In the genomic region with DNA sequence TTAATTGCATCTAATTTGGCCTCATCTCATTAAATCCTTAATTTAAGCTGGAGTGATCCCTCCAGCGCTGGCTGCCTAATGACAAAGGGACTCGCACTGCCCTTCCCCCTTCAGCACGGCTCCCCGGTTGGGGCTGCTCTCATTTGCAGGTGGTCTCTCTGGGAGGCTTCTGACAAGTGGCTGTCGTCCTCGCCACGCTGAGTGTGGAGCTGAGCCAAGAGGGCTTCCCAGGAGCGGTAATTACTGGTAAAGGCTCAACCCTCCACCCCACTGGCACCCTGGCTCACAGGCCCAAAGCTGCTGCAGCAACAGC, we compare ENCODE assay signal across 13 cellular contexts.
DNase-seq lines count a peak whose midpoint lies in the region; ATAC-seq and TF ChIP-seq lines count a peak whose summit lies in the region.
"Had no signal": no experiment of that assay in that cellular context is flagged by ENCODE, and none has a peak within 500 bp of the region (broad histone marks: within the 10 kb centered on the region; RNA-seq: fewer than 3 reads in every experiment).

No MANE protein-coding gene starts in this region.

- CTCF ChIA-PET in OCI-LY7 (lab: Charles Lee; ENCODE audit: unreplicated experiment), result interaction anchor here (0.6 kb wide), 1 partner anchor 29 kb away, joined by 3 read pairs; no protein-coding TSS in a partner anchor

- TF ChIP-seq CTCF in OCI-LY7 (conservative IDR thresholded peaks at IDR 0.05; ENCODE audit: low read length), result no peak

- in situ Hi-C loops in G401 (cut with HindIII; ENCODE audit: low sequenced_read_pairs), result no loop called here

- no TSS peak for BruUV-seq in OCI-LY7 (replicated peaks; lab: Mats Ljungman, UMichigan)

- no peaks in the 10 kb centered on the region for H3K9me3 ChIP-seq in iPS-20b (ENCODE audit: insufficient read depth, low read depth, low read length)
- no peaks in the 10 kb centered on the region for H3K9me3 ChIP-seq in OCI-LY7 (ENCODE audit: low read length)

- DNase-seq in DMS153 treated with DMSO at 0.1 percent for 48 hours (lab: John Stamatoyannopoulos, UW; ENCODE audit: unreplicated experiment) (peak; percentile 69), NCI-H1417 treated with DMSO at 0.1 percent for 48 hours (lab: John Stamatoyannopoulos, UW) (peak; percentile 84), NCI-H524 (lab: John Stamatoyannopoulos, UW) (peak; percentile 91 to 97), OCI-LY7 (ENCODE audit: low spot score) (no peak), G401 (ENCODE audit: low spot score) (no peak)
- no peak for DNase-seq in stimulated activated CD4-positive, alpha-beta T cell treated with anti-CD3 and anti-CD28 coated beads, Interleukin-12 subunit alpha, Interleukin-12 subunit beta, amount 100 ng/mL, for 4 hours
- DNase-seq: AML-193; left colon; OCI-M1; posterior cingulate gyrus; stimulated activated CD4-positive, alpha-beta T cell treated with anti-CD3 and anti-CD28 coated beads, Interleukin-15, amount 100 ng/mL, for 24 hours had no signal

- H3K4me3 ChIP-seq in iPS-20b (ENCODE audit: low read length), result no peak overlapping the region
- H3K4me3 ChIP-seq in OCI-LY7 (ENCODE audit: low read depth, low read length, poor library complexity, severe bottlenecking), result no peak overlapping the region

- H3K27ac ChIP-seq in iPS-20b (ENCODE audit: low read length) (no peak overlapping the region), OCI-LY7 (ENCODE audit: low read depth, low read length, poor library complexity, severe bottlenecking) (no peak overlapping the region)

- H3K4me2 ChIP-seq in OCI-LY7 (ENCODE audit: low read length), result no peak overlapping the region

- intact Hi-C loops in OCI-LY7 (cut with micrococcal nuclease; ENCODE audit: unreplicated experiment), result no loop called here

- H3K9ac ChIP-seq in iPS-20b (ENCODE audit: low read depth, low read length), result peak overlapping the region; percentile 51; the same call in 1 of the 2 replicates

- H3K79me2 ChIP-seq in OCI-LY7 (ENCODE audit: insufficient read depth, low read depth, low read length), result no peaks in the 10 kb centered on the region

- H3K4me1 ChIP-seq in iPS-20b (ENCODE audit: insufficient read depth, low read length), result peaks cover 6% of the 10 kb centered on the region; the same call in 1 of the 2 replicates
- no peaks in the 10 kb centered on the region for H3K4me1 ChIP-seq in OCI-LY7 (ENCODE audit: insufficient read depth, low read length, poor library complexity, severe bottlenecking)

- no peaks in the 10 kb centered on the region for H3K9me2 ChIP-seq in OCI-LY7 (ENCODE audit: insufficient read depth, low read length)

- POLR2A ChIA-PET in OCI-LY7 (lab: Charles Lee), result no interaction called here

- no peaks in the 10 kb centered on the region for H3K36me3 ChIP-seq in iPS-20b (ENCODE audit: insufficient read depth, low read depth, low read length)
- no peaks in the 10 kb centered on the region for H3K36me3 ChIP-seq in OCI-LY7 (ENCODE audit: insufficient read depth, low read length)

- H4K20me1 ChIP-seq in OCI-LY7 (ENCODE audit: insufficient read depth, low read length), result no peaks in the 10 kb centered on the region; the same call in 1 of the 2 replicates

- H3K27me3 ChIP-seq in iPS-20b (ENCODE audit: insufficient read depth, low read length), result 0 out of 2 replicates have a peak, but pooled peaks cover 5% of the 10 kb centered on the region

- H2AFZ ChIP-seq in OCI-LY7 (ENCODE audit: low read length), result no peak overlapping the region

- no peak for ATAC-seq in GM21447 (IDR thresholded peaks at IDR 0.05; ENCODE audit: unreplicated experiment)
- ATAC-seq: left colon had no signal

Comparison
In these comparisons a context has a peak if more than half of its experiments do, and no peak if none do; other contexts are left out.
1. DNase-seq: peak in DMS153 treated with DMSO at 0.1 percent for 48 hours (single experiment), NCI-H1417 treated with DMSO at 0.1 percent for 48 hours (single experiment) and NCI-H524 (2 of 2); none in OCI-LY7 (single experiment), G401 (single experiment) and stimulated activated CD4-positive, alpha-beta T cell treated with anti-CD3 and anti-CD28 coated beads, Interleukin-12 subunit alpha, Interleukin-12 subunit beta, amount 100 ng/mL, for 4 hours (single experiment).